ENCODE assay signal across 15 cellular contexts in genomic region chr16:66554492-66554891, GRCh38. TPM values are rescaled to one million over a fixed set of nuclear protein-coding genes. Genes with fewer than 3 reads are reported as not detected.
A peak's percentile ranks its signal among the peaks of the same experiment; 100 is the strongest.
DNase-seq lines count a peak whose midpoint lies in the region; ATAC-seq lines count a peak whose summit lies in the region.
"Had no signal": no experiment of that assay in that cellular context is flagged by ENCODE, and none has a peak within 500 bp of the region (broad histone marks: within the 10 kb centered on the region; RNA-seq: fewer than 3 reads in every experiment).

No MANE protein-coding gene starts in this region.

- H3K27ac Mint-ChIP-seq in activated CD4-positive, alpha-beta T cell treated with anti-CD3 and anti-CD28 coated beads for 36 hours: peak overlapping the region; percentile 94
- peak overlapping the region; percentile 96 for H3K27ac Mint-ChIP-seq in activated CD4-positive, alpha-beta memory T cell treated with anti-CD3 and anti-CD28 coated beads for 36 hours
- peak overlapping the region in 9 of 10 donors; percentile 11 to 96 (median 54) for H3K27ac Mint-ChIP-seq in naive thymus-derived CD8-positive, alpha-beta T cell

- intact Hi-C loops in activated CD4-positive, alpha-beta T cell treated with anti-CD3 and anti-CD28 coated beads for 36 hours (cut with DNase I, micrococcal nuclease): loop anchor here in 1 of 2 experiments (5.0 kb wide), 1 partner anchor 198 kb away; the partner anchor contains the start of gene DYNC1LI2
- intact Hi-C loops in activated CD4-positive, alpha-beta memory T cell treated with anti-CD3 and anti-CD28 coated beads for 36 hours (cut with micrococcal nuclease): no loop called here

- no peak for DNase-seq in activated CD4-positive, alpha-beta T cell treated with anti-CD3 and anti-CD28 coated beads for 36 hours
- DNase-seq in activated CD4-positive, alpha-beta T cell treated with anti-CD3 and anti-CD28 coated beads, Interleukin-2, amount 50 U/mL, for 4 hours: no peak
- no peak for DNase-seq in activated CD4-positive, alpha-beta memory T cell treated with anti-CD3 and anti-CD28 coated beads for 36 hours
- no peak for DNase-seq in naive thymus-derived CD8-positive, alpha-beta T cell
- no peak for DNase-seq in DMS79 treated with DMSO at 0.1 percent for 48 hours (lab: John Stamatoyannopoulos, UW)
- DNase-seq: activated CD4-positive, alpha-beta T cell treated with anti-CD3 and anti-CD28 coated beads, Interleukin-2, amount 50 U/mL, for 48 hours; amniotic stem cell; cortex of kidney; NCI-H2227 treated with DMSO at 0.1 percent for 48 hours; ovary; Peyer's patch had no signal

- CTCF ChIA-PET in activated CD4-positive, alpha-beta T cell treated with anti-CD3 and anti-CD28 coated beads for 36 hours (lab: Charles Lee): interaction anchor here (0.8 to 6.5 kb wide), 7 partner anchors 8 to 318 kb away, joined by 3 to 41 read pairs (median 4); partner anchors contain the start of gene CMTM3
- CTCF ChIA-PET in activated CD4-positive, alpha-beta memory T cell treated with anti-CD3 and anti-CD28 coated beads for 36 hours (lab: Charles Lee): interaction anchor here (1.0 to 4.3 kb wide), 4 partner anchors 9 to 147 kb away, joined by 3 to 44 read pairs (median 10); no protein-coding TSS in a partner anchor

- no peaks in the 10 kb centered on the region for H3K27me3 Mint-ChIP-seq in activated CD4-positive, alpha-beta T cell treated with anti-CD3 and anti-CD28 coated beads for 36 hours
- peaks cover 2% of the 10 kb centered on the region for H3K27me3 Mint-ChIP-seq in activated CD4-positive, alpha-beta memory T cell treated with anti-CD3 and anti-CD28 coated beads for 36 hours
- H3K27me3 Mint-ChIP-seq in naive thymus-derived CD8-positive, alpha-beta T cell: peaks cover 0 to 2% (median 0%) of the 10 kb centered on the region in 5 donors

- no peak for ATAC-seq in activated CD4-positive, alpha-beta T cell treated with anti-CD3 and anti-CD28 coated beads for 36 hours
- ATAC-seq in naive thymus-derived CD8-positive, alpha-beta T cell: no peak
- ATAC-seq in HG03135 (IDR thresholded peaks at IDR 0.05; ENCODE audit: unreplicated experiment): no peak
- ATAC-seq: HCT116 had no signal

- H3K4me3 Mint-ChIP-seq in activated CD4-positive, alpha-beta T cell treated with anti-CD3 and anti-CD28 coated beads for 36 hours: peak overlapping the region; percentile 97
- peak overlapping the region; percentile 95 for H3K4me3 Mint-ChIP-seq in activated CD4-positive, alpha-beta memory T cell treated with anti-CD3 and anti-CD28 coated beads for 36 hours
- H3K4me3 Mint-ChIP-seq in naive thymus-derived CD8-positive, alpha-beta T cell: peak overlapping the region in 8 of 10 donors; percentile 35 to 99 (median 95)

- H3K4me1 Mint-ChIP-seq in activated CD4-positive, alpha-beta T cell treated with anti-CD3 and anti-CD28 coated beads for 36 hours: peaks cover 70% of the 10 kb centered on the region
- peaks cover 68% of the 10 kb centered on the region for H3K4me1 Mint-ChIP-seq in activated CD4-positive, alpha-beta memory T cell treated with anti-CD3 and anti-CD28 coated beads for 36 hours (ENCODE audit: low read depth)
- H3K4me1 Mint-ChIP-seq in naive thymus-derived CD8-positive, alpha-beta T cell: peaks cover 48 to 80% (median 71%) of the 10 kb centered on the region in 4 donors

- peaks cover 47% of the 10 kb centered on the region for H3K36me3 Mint-ChIP-seq in activated CD4-positive, alpha-beta T cell treated with anti-CD3 and anti-CD28 coated beads for 36 hours (ENCODE audit: low read depth)
- H3K36me3 Mint-ChIP-seq in activated CD4-positive, alpha-beta memory T cell treated with anti-CD3 and anti-CD28 coated beads for 36 hours: peaks cover 42% of the 10 kb centered on the region
- peaks cover 0 to 38% (median 0%) of the 10 kb centered on the region in 3 donors for H3K36me3 Mint-ChIP-seq in naive thymus-derived CD8-positive, alpha-beta T cell

- POLR2A ChIA-PET in activated CD4-positive, alpha-beta T cell treated with anti-CD3 and anti-CD28 coated beads for 36 hours (lab: Charles Lee): no interaction called here
- POLR2A ChIA-PET in activated CD4-positive, alpha-beta memory T cell treated with anti-CD3 and anti-CD28 coated beads for 36 hours (lab: Charles Lee): interaction anchor here (1.0 to 2.5 kb wide), 2 partner anchors 7 to 9 kb away, joined by 3 to 7 read pairs; no protein-coding TSS in a partner anchor
- POLR2A ChIA-PET in naive thymus-derived CD8-positive, alpha-beta T cell (lab: Charles Lee): interaction anchor here (14.3 kb wide), 1 partner anchor 30 kb away, joined by 213 read pairs; no protein-coding TSS in a partner anchor

- no peaks in the 10 kb centered on the region for H3K9me3 Mint-ChIP-seq in activated CD4-positive, alpha-beta T cell treated with anti-CD3 and anti-CD28 coated beads for 36 hours (ENCODE audit: low read depth)
- no peaks in the 10 kb centered on the region for H3K9me3 Mint-ChIP-seq in activated CD4-positive, alpha-beta memory T cell treated with anti-CD3 and anti-CD28 coated beads for 36 hours
- H3K9me3 Mint-ChIP-seq in naive thymus-derived CD8-positive, alpha-beta T cell: peaks cover 0 to 1% (median 0%) of the 10 kb centered on the region in 9 donors

RNA-seq across cellular contexts. Expression of gene CKLF, which starts 2.1 kb away (rescaled TPM):
- 100 to 1,000 TPM in 1 of 2 experiments, 10 to 100 TPM in 1; 93.5 to 122 TPM for total RNA-seq in activated CD4-positive, alpha-beta T cell treated with anti-CD3 and anti-CD28 coated beads for 36 hours
- 100 to 1,000 TPM; 167 to 173 TPM for total RNA-seq in activated CD4-positive, alpha-beta memory T cell treated with anti-CD3 and anti-CD28 coated beads for 36 hours
- total RNA-seq in naive thymus-derived CD8-positive, alpha-beta T cell: 10 to 100 TPM; 43.1 to 44.4 TPM
- 100 to 1,000 TPM in 2 of 3 donors, 10 to 100 TPM in 1; 99.6 to 179 (median 111) TPM for polyA plus RNA-seq in naive thymus-derived CD8-positive, alpha-beta T cell

RNA-seq across cellular contexts. Expression of gene TK2, which starts 4.6 kb away (rescaled TPM):
- total RNA-seq in activated CD4-positive, alpha-beta T cell treated with anti-CD3 and anti-CD28 coated beads for 36 hours: 1 to 10 TPM; 3.8 to 6.4 TPM
- 1 to 10 TPM; 5.4 to 5.8 TPM for total RNA-seq in activated CD4-positive, alpha-beta memory T cell treated with anti-CD3 and anti-CD28 coated beads for 36 hours
- total RNA-seq in naive thymus-derived CD8-positive, alpha-beta T cell: 1 to 10 TPM; 6.8 to 8.7 TPM
- polyA plus RNA-seq in naive thymus-derived CD8-positive, alpha-beta T cell: 1 to 10 TPM; 1.9 to 4.0 (median 2.5) TPM

RNA-seq across cellular contexts. Expression of gene CMTM1, which starts 11.7 kb away (rescaled TPM):
- 10 to 100 TPM in 1 of 2 experiments, 1 to 10 TPM in 1; 6.4 to 11.8 TPM for total RNA-seq in activated CD4-positive, alpha-beta T cell treated with anti-CD3 and anti-CD28 coated beads for 36 hours
- total RNA-seq in activated CD4-positive, alpha-beta memory T cell treated with anti-CD3 and anti-CD28 coated beads for 36 hours: 10 to 100 TPM; 10.1 to 11.5 TPM
- 1 to 10 TPM; 3.5 to 3.9 TPM for total RNA-seq in naive thymus-derived CD8-positive, alpha-beta T cell
- polyA plus RNA-seq in naive thymus-derived CD8-positive, alpha-beta T cell: under 1 TPM in 2 of 3 donors, not detected in 1; 0.48 to 0.50 TPM

RNA-seq across cellular contexts. Expression of gene CMTM2, which starts 24.8 kb away (rescaled TPM):
- under 1 TPM in 1 of 2 experiments, not detected in 1; 0.51 TPM for total RNA-seq in activated CD4-positive, alpha-beta T cell treated with anti-CD3 and anti-CD28 coated beads for 36 hours
- total RNA-seq in activated CD4-positive, alpha-beta memory T cell treated with anti-CD3 and anti-CD28 coated beads for 36 hours: under 1 TPM; 0.36 to 0.45 TPM
- under 1 TPM in 1 of 2 experiments, not detected in 1; 0.58 TPM for total RNA-seq in naive thymus-derived CD8-positive, alpha-beta T cell
- under 1 TPM in 1 of 3 donors, not detected in 2; 0.18 TPM for polyA plus RNA-seq in naive thymus-derived CD8-positive, alpha-beta T cell
- total RNA-seq: A172, Peyer's patch, urinary bladder had no signal
- polyA plus RNA-seq: urinary bladder had no signal

RNA-seq across cellular contexts. Expression of gene CMTM3, which starts 50.0 kb away (rescaled TPM):
- 10 to 100 TPM; 53.7 to 59.7 TPM for total RNA-seq in activated CD4-positive, alpha-beta T cell treated with anti-CD3 and anti-CD28 coated beads for 36 hours
- total RNA-seq in activated CD4-positive, alpha-beta memory T cell treated with anti-CD3 and anti-CD28 coated beads for 36 hours: 10 to 100 TPM; 64.6 to 65.9 TPM
- 10 to 100 TPM; 55.2 to 55.8 TPM for total RNA-seq in naive thymus-derived CD8-positive, alpha-beta T cell
- polyA plus RNA-seq in naive thymus-derived CD8-positive, alpha-beta T cell: 10 to 100 TPM; 76.1 to 81.3 (median 78.5) TPM
